15 cellular contexts compared by ENCODE assay signal in the genomic region with DNA sequence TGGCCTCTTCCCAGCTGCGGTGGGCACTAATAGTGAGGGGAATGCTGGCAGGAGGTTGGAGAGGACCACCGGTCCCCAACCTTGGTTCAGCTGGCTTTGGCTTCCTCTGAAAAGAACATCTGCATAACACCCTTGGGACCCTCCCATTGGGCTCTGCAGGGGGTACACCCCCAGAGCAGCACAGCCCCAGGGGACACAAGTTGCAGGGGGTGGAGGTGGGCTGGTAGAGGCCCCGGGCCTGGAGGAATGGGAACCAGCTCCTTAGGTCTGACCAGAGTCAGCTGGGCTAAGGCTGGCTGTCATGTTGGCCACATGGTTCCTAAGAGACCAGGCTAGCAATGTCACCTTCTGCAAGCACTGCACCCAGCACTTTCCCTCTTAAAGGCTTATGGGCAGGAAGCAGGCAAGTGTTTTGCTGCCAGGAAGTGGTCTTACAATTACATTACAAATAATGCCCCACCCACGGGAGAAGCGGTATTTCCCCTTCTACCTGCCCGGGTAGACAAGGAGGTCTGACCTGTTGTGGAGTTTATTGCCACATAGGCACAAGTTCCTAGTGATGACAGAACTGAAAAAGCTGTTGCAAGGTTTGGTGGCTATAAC. TPM values are rescaled to one million over a fixed set of nuclear protein-coding genes. Genes with fewer than 3 reads are reported as not detected.
DNase-seq lines count a peak whose midpoint lies in the region; ATAC-seq and TF ChIP-seq lines count a peak whose summit lies in the region.
"Had no signal": no experiment of that assay in that cellular context is flagged by ENCODE, and none has a peak within 500 bp of the region (broad histone marks: within the 10 kb centered on the region; RNA-seq: fewer than 3 reads in every experiment).

No MANE protein-coding gene starts in this region.

- no peaks in the 10 kb centered on the region for H3K9me3 Mint-ChIP-seq in Calu3 (ENCODE audit: low read depth, unreplicated experiment)
- no peaks in the 10 kb centered on the region for H3K9me3 Mint-ChIP-seq in activated T-helper 17 cell treated with anti-CD3 and anti-CD28 coated beads, Interleukin-2, amount 50 U/mL, for 72 hours
- H3K9me3 Mint-ChIP-seq: brain had no signal

- no peaks in the 10 kb centered on the region for H3K27me3 Mint-ChIP-seq in Calu3 (ENCODE audit: unreplicated experiment)
- H3K27me3 Mint-ChIP-seq in activated T-helper 17 cell treated with anti-CD3 and anti-CD28 coated beads, Interleukin-2, amount 50 U/mL, for 72 hours: no peaks in the 10 kb centered on the region
- H3K27me3 Mint-ChIP-seq: brain had no signal

- CTCF ChIA-PET in Calu3 (lab: Charles Lee): interaction anchor here (0.6 kb wide), 1 partner anchor 1298 kb away, joined by 3 read pairs; no protein-coding TSS in a partner anchor

- H3K27me3 ChIP-seq in BLaER1 (no peaks in the 10 kb centered on the region), left lung (no peaks in the 10 kb centered on the region)
- H3K27me3 ChIP-seq: gastroesophageal sphincter had no signal

- H3K9ac ChIP-seq in BLaER1: no peak overlapping the region

- no peaks in the 10 kb centered on the region for H4K20me1 ChIP-seq in BLaER1

- peaks cover 12% of the 10 kb centered on the region for H3K36me3 Mint-ChIP-seq in Calu3 (ENCODE audit: insufficient read depth, unreplicated experiment)
- H3K36me3 Mint-ChIP-seq in activated T-helper 17 cell treated with anti-CD3 and anti-CD28 coated beads, Interleukin-2, amount 50 U/mL, for 72 hours (ENCODE audit: low read depth): no peaks in the 10 kb centered on the region
- H3K36me3 Mint-ChIP-seq: brain had no signal

- H3K4me3 Mint-ChIP-seq in Calu3 (ENCODE audit: low read depth, unreplicated experiment): no peak overlapping the region
- H3K4me3 Mint-ChIP-seq in activated T-helper 17 cell treated with anti-CD3 and anti-CD28 coated beads, Interleukin-2, amount 50 U/mL, for 72 hours: no peak overlapping the region
- H3K4me3 Mint-ChIP-seq: brain had no signal

- H3K9me3 ChIP-seq in BLaER1 (no peaks in the 10 kb centered on the region), left lung (no peaks in the 10 kb centered on the region)
- H3K9me3 ChIP-seq: BE2C, gastroesophageal sphincter had no signal

- peaks cover 8% of the 10 kb centered on the region for H3K4me1 ChIP-seq in BLaER1
- H3K4me1 ChIP-seq in left lung: no peaks in the 10 kb centered on the region
- H3K4me1 ChIP-seq: BE2C, gastroesophageal sphincter had no signal

- H3K4me2 ChIP-seq in BLaER1: peak overlapping the region; percentile 43

- no TSS peak for BruUV-seq in Calu3 (replicated peaks; lab: Mats Ljungman, UMichigan)

- DNase-seq in Calu3: peak; percentile 74
- DNase-seq in left lung: peak in 1 of 2 donors; percentile 57
- no peak for DNase-seq in kidney tubule cell (ENCODE audit: low spot score)
- no peak for DNase-seq in RPMI8226
- DNase-seq in mesenteric fat pad (ENCODE audit: low spot score): no peak
- DNase-seq: BE2C, GOT3, islet precursor cell, KG1, SIG-M5 had no signal

- peaks cover 36% of the 10 kb centered on the region for H3K4me1 Mint-ChIP-seq in Calu3 (ENCODE audit: low read depth, unreplicated experiment)
- peaks cover 5% of the 10 kb centered on the region for H3K4me1 Mint-ChIP-seq in activated T-helper 17 cell treated with anti-CD3 and anti-CD28 coated beads, Interleukin-2, amount 50 U/mL, for 72 hours
- H3K4me1 Mint-ChIP-seq: brain had no signal

- intact Hi-C loops in Calu3 (cut with micrococcal nuclease; ENCODE audit: unreplicated experiment) (no loop called here), left lung (cut with DNase I) (no loop called here)

- no peak for TF ChIP-seq CTCF in Calu3 (IDR thresholded peaks at IDR 0.05; ENCODE audit: unreplicated experiment)
- no peak for TF ChIP-seq CTCF in left lung (IDR thresholded peaks at IDR 0.05)

- H3K4me3 ChIP-seq in BLaER1 (no peak overlapping the region), left lung (no peak overlapping the region)
- H3K4me3 ChIP-seq: gastroesophageal sphincter had no signal

- ATAC-seq in activated T-helper 17 cell treated with anti-CD3 and anti-CD28 coated beads, Interleukin-2, amount 50 U/mL, for 72 hours (replicated peaks): peak; percentile 44
- ATAC-seq in left lung (peak; percentile 90), HG02642 (IDR thresholded peaks at IDR 0.05; ENCODE audit: poor library complexity, unreplicated experiment) (no peak)
- ATAC-seq: gastroesophageal sphincter had no signal

- H3K36me3 ChIP-seq in BLaER1 (no peaks in the 10 kb centered on the region), left lung (no peaks in the 10 kb centered on the region)
- H3K36me3 ChIP-seq: BE2C had no signal

- H3K27ac Mint-ChIP-seq in Calu3 (ENCODE audit: unreplicated experiment): no peak overlapping the region
- H3K27ac Mint-ChIP-seq in activated T-helper 17 cell treated with anti-CD3 and anti-CD28 coated beads, Interleukin-2, amount 50 U/mL, for 72 hours: no peak overlapping the region
- H3K27ac Mint-ChIP-seq: brain had no signal

- no peak overlapping the region for H3K27ac ChIP-seq in BLaER1
- H3K27ac ChIP-seq in left lung: no peak overlapping the region
- H3K27ac ChIP-seq: gastroesophageal sphincter had no signal

RNA-seq across cellular contexts. Expression of a gene that starts 18.1 kb away (rescaled TPM):
- total RNA-seq in Calu3 (2022): 4.5 and 5.8 TPM in 2 replicates
- total RNA-seq in activated T-helper 17 cell treated with anti-CD3 and anti-CD28 coated beads, Interleukin-2, amount 50 U/mL, for 72 hours: 1 to 10 TPM in 1 of 2 donors, under 1 TPM in 1; 0.91 to 3.9 TPM
- total RNA-seq in left lung: 1 to 10 TPM; 1.7 to 3.6 TPM
- total RNA-seq in mesenteric fat pad: 1.00 TPM
